In genomic region chr1:115142616-115143015, GRCh38 we compare ENCODE assay signal across 17 cellular contexts. TPM values are rescaled to one million over a fixed set of nuclear protein-coding genes. Genes with fewer than 3 reads are reported as not detected.
DNase-seq lines count a peak whose midpoint lies in the region; TF ChIP-seq lines count a peak whose summit lies in the region.
"Had no signal": no experiment of that assay in that cellular context is flagged by ENCODE, and none has a peak within 500 bp of the region (broad histone marks: within the 10 kb centered on the region; RNA-seq: fewer than 3 reads in every experiment).

No MANE protein-coding gene starts in this region.

- TF ChIP-seq CTCF in AG04450 (IDR thresholded peaks at IDR 0.05; ENCODE audit: low read depth, low read length) (peak; percentile 58), chondrocyte (IDR thresholded peaks at IDR 0.05) (peak; percentile 79)

- peaks cover 1% of the 10 kb centered on the region for H3K36me3 Mint-ChIP-seq in chondrocyte (ENCODE audit: low read depth)
- H3K36me3 Mint-ChIP-seq in activated CD4-positive, alpha-beta memory T cell treated with anti-CD3 and anti-CD28 coated beads for 36 hours, result no peaks in the 10 kb centered on the region
- H3K36me3 Mint-ChIP-seq: CD4-positive, CD25-positive, alpha-beta regulatory T cell had no signal

- DNase-seq in AG04450 (ENCODE audit: low read depth, low spot score) (no peak), HCEC 1CT (peak; percentile 27), chondrocyte (ENCODE audit: low spot score) (no peak), hepatic stellate cell (ENCODE audit: low spot score) (peak; percentile 32), ACHN (no peak), COR-L47 (lab: John Stamatoyannopoulos, UW) (no peak)
- no peak for DNase-seq in activated CD4-positive, alpha-beta memory T cell treated with anti-CD3 and anti-CD28 coated beads for 36 hours
- no peak for DNase-seq in activated effector memory CD4-positive, alpha-beta T cell treated with anti-CD3 and anti-CD28 coated beads, Interleukin-2, amount 50 U/mL, for 16 hours
- DNase-seq: activated CD4-positive, CD25-positive, alpha-beta regulatory T cell treated with anti-CD3 and anti-CD28 coated beads, Interleukin-2, amount 50 U/mL, for 72 hours; activated T-cell treated with anti-CD3 and anti-CD28 coated beads for 4 hours; CD4-positive, CD25-positive, alpha-beta regulatory T cell; left colon; MG63; NCI-H345; SW 1271; upper lobe of left lung had no signal

- POLR2A ChIA-PET in AG04450 (lab: Yijun Ruan, JAX), result interaction anchor here (0.7 to 1.5 kb wide), 5 partner anchors 36 to 454 kb away, joined by 3 to 7 read pairs (median 4); no protein-coding TSS in a partner anchor
- POLR2A ChIA-PET in activated CD4-positive, alpha-beta memory T cell treated with anti-CD3 and anti-CD28 coated beads for 36 hours (lab: Charles Lee), result no interaction called here

- no peaks in the 10 kb centered on the region for H3K27me3 ChIP-seq in AG04450 (ENCODE audit: control insufficient read depth, insufficient read depth, low read length)
- H3K27me3 ChIP-seq: MG63, upper lobe of left lung had no signal

- intact Hi-C loops in activated CD4-positive, alpha-beta memory T cell treated with anti-CD3 and anti-CD28 coated beads for 36 hours (cut with micrococcal nuclease), result no loop called here

- H3K4me3 Mint-ChIP-seq in chondrocyte (ENCODE audit: unreplicated experiment), result no peak overlapping the region
- no peak overlapping the region for H3K4me3 Mint-ChIP-seq in activated CD4-positive, alpha-beta memory T cell treated with anti-CD3 and anti-CD28 coated beads for 36 hours
- H3K4me3 Mint-ChIP-seq: CD4-positive, CD25-positive, alpha-beta regulatory T cell had no signal

- H3K27ac ChIP-seq in AG04450 (ENCODE audit: low read depth, low read length), result no peak overlapping the region
- H3K27ac ChIP-seq: gastroesophageal sphincter, upper lobe of left lung had no signal

- no peak overlapping the region for H3K4me3 ChIP-seq in AG04450 (ENCODE audit: low read depth, low read length)
- H3K4me3 ChIP-seq: gastroesophageal sphincter, MG63, upper lobe of left lung had no signal

- peak overlapping the region; percentile 80 for H3K27ac Mint-ChIP-seq in chondrocyte (ENCODE audit: unreplicated experiment)
- H3K27ac Mint-ChIP-seq in activated CD4-positive, alpha-beta memory T cell treated with anti-CD3 and anti-CD28 coated beads for 36 hours, result no peak overlapping the region

- in situ Hi-C loops in ACHN (cut with HindIII; ENCODE audit: low pct_ligation_motif_present, low pct_unique_long_range_greater_than_20kb, low sequenced_read_pairs), result loop anchor here (25.0 kb wide), 1 partner anchor 320 kb away; no protein-coding TSS in a partner anchor

- peaks cover 7% of the 10 kb centered on the region for H3K9me3 Mint-ChIP-seq in chondrocyte (ENCODE audit: low read depth)
- no peaks in the 10 kb centered on the region for H3K9me3 Mint-ChIP-seq in activated CD4-positive, alpha-beta memory T cell treated with anti-CD3 and anti-CD28 coated beads for 36 hours

- CTCF ChIA-PET in AG04450 (lab: Charles Lee), result interaction anchor here (0.5 to 10.0 kb wide), 49 partner anchors 13 to 1144 kb away, joined by 3 to 338 read pairs (median 5); partner anchors contain the start of gene NGF
- CTCF ChIA-PET in activated CD4-positive, alpha-beta memory T cell treated with anti-CD3 and anti-CD28 coated beads for 36 hours (lab: Charles Lee), result interaction anchor here (1.1 to 7.9 kb wide), 5 partner anchors 124 to 453 kb away, joined by 3 to 136 read pairs (median 5); no protein-coding TSS in a partner anchor

- no peaks in the 10 kb centered on the region for H3K27me3 Mint-ChIP-seq in chondrocyte (ENCODE audit: low read depth)
- peaks cover 51% of the 10 kb centered on the region for H3K27me3 Mint-ChIP-seq in activated CD4-positive, alpha-beta memory T cell treated with anti-CD3 and anti-CD28 coated beads for 36 hours

- no peaks in the 10 kb centered on the region for H3K9me3 ChIP-seq in AG04450 (ENCODE audit: control insufficient read depth, insufficient read depth, low read length)
- H3K9me3 ChIP-seq: gastroesophageal sphincter, upper lobe of left lung had no signal

- peaks cover 64% of the 10 kb centered on the region for H3K4me1 Mint-ChIP-seq in chondrocyte (ENCODE audit: low read depth)
- peaks cover 6% of the 10 kb centered on the region for H3K4me1 Mint-ChIP-seq in activated CD4-positive, alpha-beta memory T cell treated with anti-CD3 and anti-CD28 coated beads for 36 hours (ENCODE audit: low read depth)

RNA-seq across cellular contexts. Expression of gene TSPAN2, which starts 53.3 kb away (rescaled TPM):
- polyA plus RNA-seq in AG04450 (2011; rRNA removed), result 2.3 and 4.0 TPM in 2 replicates
- polyA minus RNA-seq in AG04450 (2011; rRNA and poly(A)+ RNA removed), result 3.0 and 3.2 TPM in 2 replicates
- 218 to 498 TPM (median 227 TPM) in 3 replicates for total RNA-seq in chondrocyte
- total RNA-seq in activated CD4-positive, alpha-beta memory T cell treated with anti-CD3 and anti-CD28 coated beads for 36 hours, result 1 to 10 TPM; 2.5 to 2.7 TPM

Comparison
In these comparisons a context has a peak if more than half of its experiments do, and no peak if none do; other contexts are left out.
1. DNase-seq: peak in HCEC 1CT (single experiment) and hepatic stellate cell (single experiment); none in AG04450 (single experiment), chondrocyte (single experiment), ACHN (single experiment), activated CD4-positive, alpha-beta memory T cell treated with anti-CD3 and anti-CD28 coated beads for 36 hours (single experiment), activated effector memory CD4-positive, alpha-beta T cell treated with anti-CD3 and anti-CD28 coated beads, Interleukin-2, amount 50 U/mL, for 16 hours (single experiment) and COR-L47 (single experiment).
2. RNA of gene TSPAN2, which starts 53.3 kb away (total RNA-seq): 218 to 498 TPM in chondrocyte; 2.5 to 2.7 TPM in activated CD4-positive, alpha-beta memory T cell treated with anti-CD3 and anti-CD28 coated beads for 36 hours; every median in the first group is over 10 times any median in the second.